In genomic region chr12:29717540-29718100, GRCh38 we compare ENCODE assay signal across 30 cellular contexts.
"Had no signal": no experiment of that assay in that cellular context is flagged by ENCODE, and none has a peak within 500 bp of the region (broad histone marks: within the 10 kb centered on the region; RNA-seq: fewer than 3 reads in every experiment).

No MANE protein-coding gene starts in this region.

- ATAC-seq: activated CD8-positive, alpha-beta T cell treated with anti-CD3 and anti-CD28 coated beads for 36 hours; activated T-cell treated with anti-CD3 and anti-CD28 coated beads, Interleukin-2, amount 50 U/mL, for 72 hours; activated T-helper 17 cell treated with anti-CD3 and anti-CD28 coated beads, Interleukin-2, amount 50 U/mL, for 72 hours; Panc1 had no signal

- H3K27ac ChIP-seq: ascending aorta, cardiac muscle cell, SJCRH30, SK-N-MC had no signal

- DNase-seq: activated CD4-positive, alpha-beta T cell treated with anti-CD3 and anti-CD28 coated beads, Interleukin-2, amount 10 ng/mL, durations not matched to agents 24 days and 14 days; activated CD4-positive, alpha-beta T cell treated with anti-CD3 and anti-CD28 coated beads, Interleukin-2, amount 50 U/mL, for 4 hours; activated CD8-positive, alpha-beta T cell treated with anti-CD3 and anti-CD28 coated beads for 36 hours; activated effector memory CD4-positive, alpha-beta T cell treated with anti-CD3 and anti-CD28 coated beads, Interleukin-2, amount 50 U/mL, for 16 hours; activated naive CD4-positive, alpha-beta T cell; activated naive CD4-positive, alpha-beta T cell treated with anti-CD3 and anti-CD28 coated beads, Interleukin-2, amount 50 U/mL, for 16 hours; activated naive CD8-positive, alpha-beta T cell treated with anti-CD3 and anti-CD28 coated beads for 36 hours; activated T-cell treated with anti-CD3 and anti-CD28 coated beads, Interleukin-2, amount 50 U/mL, for 1 hour; activated T-cell treated with anti-CD3 and anti-CD28 coated beads, Interleukin-2, amount 50 U/mL, for 72 hours; amygdala; Karpas-422; NCI-H1048; NCI-H1417; NCI-H146; NCI-H187; NCI-H2029 treated with DMSO at 0.1 percent for 48 hours; NCI-H2107; NCI-H2171; NCI-H510A; NCI-H526; NCI-H748 treated with DMSO at 0.1 percent for 48 hours; NK-92 treated with Interleukin-12 subunit alpha and Interleukin-12 subunit beta, amount 100 ng/mL, for 24 hours; OCI-M1; SHP77 had no signal

- H3K36me3 ChIP-seq: ascending aorta, cardiac muscle cell had no signal

- H3K27me3 ChIP-seq: ascending aorta, cardiac muscle cell, SJCRH30 had no signal

- H3K4me3 ChIP-seq: ascending aorta, cardiac muscle cell, SJCRH30, SK-N-MC had no signal

- H3K9me3 ChIP-seq: ascending aorta, SJCRH30 had no signal
